Comparison of ENCODE assay signal across 16 cellular contexts in the genomic region with DNA sequence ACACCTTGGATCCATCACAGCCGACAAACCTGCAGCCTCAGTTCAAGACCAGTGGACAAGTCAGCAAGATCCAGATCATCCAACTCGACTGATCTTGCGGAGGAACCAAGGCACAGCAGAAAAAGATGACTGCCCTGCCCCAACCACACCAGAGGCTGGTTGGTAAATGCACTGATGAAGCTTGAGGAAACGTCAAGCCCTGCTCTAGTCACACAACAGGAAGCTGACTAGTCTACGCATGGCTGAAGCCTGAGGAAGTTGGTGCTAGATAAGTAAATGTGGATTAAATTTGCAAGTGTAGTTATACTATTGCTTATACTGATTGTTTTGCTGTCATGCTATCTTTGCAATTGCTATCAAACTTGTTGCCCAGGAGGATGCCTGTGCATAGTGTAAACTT.
"Had no signal": no experiment of that assay in that cellular context is flagged by ENCODE, and none has a peak within 500 bp of the region (broad histone marks: within the 10 kb centered on the region; RNA-seq: fewer than 3 reads in every experiment).

No MANE protein-coding gene starts in this region.

- H2AFZ ChIP-seq: parathyroid adenoma had no signal

- H3K27ac Mint-ChIP-seq: dendritic cell treated with granulocyte-macrophage colony-stimulating factor and Interleukin-4, amounts not matched to agents 40 ng/mL and 50 ng/mL, for 4 days; effector memory CD8-positive, alpha-beta T cell; stimulated activated effector memory CD8-positive, alpha-beta T cell treated with anti-CD3 and anti-CD28 coated beads, Interleukin-12 subunit alpha, Interleukin-12 subunit beta, amount 100 ng/mL, for 72 hours; T-helper 2 cell treated with Interferon-gamma antibody and Interleukin-4, amounts not matched to agents 5 μg/mL and 100 μg/mL, for 36 hours had no signal

- H3K36me3 Mint-ChIP-seq: stimulated activated effector memory CD8-positive, alpha-beta T cell treated with anti-CD3 and anti-CD28 coated beads, Interleukin-12 subunit alpha, Interleukin-12 subunit beta, amount 100 ng/mL, for 72 hours had no signal

- DNase-seq: activated CD4-positive, alpha-beta T cell treated with anti-CD3 and anti-CD28 coated beads for 1 hour; activated CD4-positive, alpha-beta T cell treated with anti-CD3 and anti-CD28 coated beads, Interleukin-2, amount 50 U/mL, for 4 hours; activated naive CD4-positive, alpha-beta T cell; activated T-cell treated with anti-CD3 and anti-CD28 coated beads for 4 hours; effector memory CD8-positive, alpha-beta T cell; gastrocnemius medialis; stimulated activated CD4-positive, alpha-beta T cell treated with anti-CD3 and anti-CD28 coated beads, Interleukin-12 subunit alpha, Interleukin-12 subunit beta, amount 100 ng/mL, for 4 hours; thyroid gland had no signal

- H3K27ac ChIP-seq: ascending aorta, breast epithelium, gastrocnemius medialis, neutrophil, parathyroid adenoma, thyroid gland had no signal

- H3K4me1 ChIP-seq: ascending aorta, breast epithelium, gastrocnemius medialis, parathyroid adenoma, thyroid gland had no signal

- H3K9me3 ChIP-seq: ascending aorta, gastrocnemius medialis, neutrophil, thyroid gland had no signal

- H3K9me3 Mint-ChIP-seq: effector memory CD8-positive, alpha-beta T cell; stimulated activated effector memory CD8-positive, alpha-beta T cell treated with anti-CD3 and anti-CD28 coated beads, Interleukin-12 subunit alpha, Interleukin-12 subunit beta, amount 100 ng/mL, for 72 hours; T-helper 2 cell treated with Interferon-gamma antibody and Interleukin-4, amounts not matched to agents 5 μg/mL and 100 μg/mL, for 36 hours had no signal

- H3K79me2 ChIP-seq: parathyroid adenoma had no signal

- H3K4me3 Mint-ChIP-seq: dendritic cell treated with granulocyte-macrophage colony-stimulating factor and Interleukin-4, amounts not matched to agents 40 ng/mL and 50 ng/mL, for 4 days; effector memory CD8-positive, alpha-beta T cell; stimulated activated effector memory CD8-positive, alpha-beta T cell treated with anti-CD3 and anti-CD28 coated beads, Interleukin-12 subunit alpha, Interleukin-12 subunit beta, amount 100 ng/mL, for 72 hours; T-helper 2 cell treated with Interferon-gamma antibody and Interleukin-4, amounts not matched to agents 5 μg/mL and 100 μg/mL, for 36 hours had no signal

- H3K9ac ChIP-seq: parathyroid adenoma had no signal

- ATAC-seq: effector memory CD8-positive, alpha-beta T cell; gastrocnemius medialis; naive thymus-derived CD4-positive, alpha-beta T cell; stimulated activated effector memory CD8-positive, alpha-beta T cell treated with anti-CD3 and anti-CD28 coated beads, Interleukin-12 subunit alpha, Interleukin-12 subunit beta, amount 100 ng/mL, for 72 hours had no signal

- H3K27me3 Mint-ChIP-seq: dendritic cell treated with granulocyte-macrophage colony-stimulating factor and Interleukin-4, amounts not matched to agents 40 ng/mL and 50 ng/mL, for 4 days; effector memory CD8-positive, alpha-beta T cell had no signal

- H3K27me3 ChIP-seq: ascending aorta, breast epithelium, gastrocnemius medialis, neutrophil, thyroid gland had no signal

- H3K4me3 ChIP-seq: ascending aorta, breast epithelium, gastrocnemius medialis, thyroid gland had no signal
